ENCODE assay signal across 1 cellular context in genomic region chr6:1296079-1296478, GRCh38.
TF ChIP-seq lines count a peak whose summit lies in the region.

No MANE protein-coding gene starts in this region.

TF ChIP-seq in IMR-90, 13 proteins besides CTCF, POLR2A, EP300 and RAD21 (continued from another document):
- no peak for TF ChIP-seq BHLHE40 (IDR thresholded peaks at IDR 0.05; ENCODE audit: low read depth, low read length)
- no peak for TF ChIP-seq SMC3 (IDR thresholded peaks at IDR 0.05; ENCODE audit: low read depth, low read length)
- no peak for TF ChIP-seq MAFK (IDR thresholded peaks at IDR 0.05; ENCODE audit: low read depth, low read length)
- TF ChIP-seq MXI1 (IDR thresholded peaks at IDR 0.05; ENCODE audit: borderline replicate concordance, low read depth, low read length) = no peak
- TF ChIP-seq, protein P1, sequence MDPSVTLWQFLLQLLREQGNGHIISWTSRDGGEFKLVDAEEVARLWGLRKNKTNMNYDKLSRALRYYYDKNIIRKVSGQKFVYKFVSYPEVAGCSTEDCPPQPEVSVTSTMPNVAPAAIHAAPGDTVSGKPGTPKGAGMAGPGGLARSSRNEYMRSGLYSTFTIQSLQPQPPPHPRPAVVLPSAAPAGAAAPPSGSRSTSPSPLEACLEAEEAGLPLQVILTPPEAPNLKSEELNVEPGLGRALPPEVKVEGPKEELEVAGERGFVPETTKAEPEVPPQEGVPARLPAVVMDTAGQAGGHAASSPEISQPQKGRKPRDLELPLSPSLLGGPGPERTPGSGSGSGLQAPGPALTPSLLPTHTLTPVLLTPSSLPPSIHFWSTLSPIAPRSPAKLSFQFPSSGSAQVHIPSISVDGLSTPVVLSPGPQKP (IDR thresholded peaks at IDR 0.05; ENCODE audit: borderline replicate concordance, low read depth, low read length) = no peak
- no peak for TF ChIP-seq NFE2L2 (IDR thresholded peaks at IDR 0.05; ENCODE audit: low read depth, low read length)
